1 cellular context compared by ENCODE assay signal in genomic region chr5:148401604-148402003, GRCh38.
TF ChIP-seq lines count a peak whose summit lies in the region.

No MANE protein-coding gene starts in this region.

TF ChIP-seq in IMR-90, 13 proteins besides CTCF, POLR2A, EP300 and RAD21 (continued from another document):
- TF ChIP-seq ELK1 (IDR thresholded peaks at IDR 0.05; ENCODE audit: borderline replicate concordance, low read depth, low read length) (no peak), BHLHE40 (IDR thresholded peaks at IDR 0.05; ENCODE audit: low read depth, low read length) (no peak), MAZ (IDR thresholded peaks at IDR 0.05; ENCODE audit: borderline replicate concordance, low read depth, low read length) (no peak), USF2 (IDR thresholded peaks at IDR 0.05; ENCODE audit: low read depth, low read length) (no peak), NFE2L2 (IDR thresholded peaks at IDR 0.05; ENCODE audit: low read depth, low read length) (no peak), FOS (IDR thresholded peaks at IDR 0.05; ENCODE audit: low read depth, low read length) (peak; percentile 8; the same call in 1 of the 2 replicates)
